In genomic region chr14:102063808-102064429, GRCh38 we compare ENCODE assay signal across 11 cellular contexts. TPM values are rescaled to one million over a fixed set of nuclear protein-coding genes. Genes with fewer than 3 reads are reported as not detected.
DNase-seq lines count a peak whose midpoint lies in the region; ATAC-seq, FAIRE-seq and TF ChIP-seq lines count a peak whose summit lies in the region.
"Had no signal": no experiment of that assay in that cellular context is flagged by ENCODE, and none has a peak within 500 bp of the region (broad histone marks: within the 10 kb centered on the region; RNA-seq: fewer than 3 reads in every experiment).

No MANE protein-coding gene starts in this region.

- peaks cover 13% of the 10 kb centered on the region for H3K4me1 ChIP-seq in HepG2 (ENCODE audit: insufficient read depth, low read length)
- H3K4me1 ChIP-seq in smooth muscle cell (ENCODE audit: low read depth): peaks cover 6% of the 10 kb centered on the region

- H4K20me1 ChIP-seq in HepG2 (ENCODE audit: insufficient read depth, low read length): no peaks in the 10 kb centered on the region
- no peaks in the 10 kb centered on the region for H4K20me1 ChIP-seq in smooth muscle cell (ENCODE audit: low read depth)

- FAIRE-seq in HepG2 (lab: Jason Lieb, UNC): peak; percentile 36

- POLR2A ChIA-PET in HepG2 (lab: Yijun Ruan, JAX): interaction anchor here (1.2 to 2.3 kb wide), 2 partner anchors 15 to 33 kb away, joined by 4 to 9 read pairs; no protein-coding TSS in a partner anchor

- no peak for TF ChIP-seq CTCF in WERI-Rb-1 (IDR thresholded peaks at IDR 0.05; ENCODE audit: low read depth, low read length)
- no peak for TF ChIP-seq CTCF in HepG2 (CRISPR knock-in tag; IDR thresholded peaks at IDR 0.05)
- TF ChIP-seq CTCF in smooth muscle cell (IDR thresholded peaks at IDR 0.05; ENCODE audit: borderline replicate concordance, insufficient read depth, poor library complexity, severe bottlenecking): no peak

- H3K27me3 ChIP-seq in H7 (ENCODE audit: control insufficient read depth, insufficient read depth, low read length) (no peaks in the 10 kb centered on the region), WERI-Rb-1 (ENCODE audit: insufficient read depth, low read depth, severe bottlenecking) (no peaks in the 10 kb centered on the region), HepG2 (ENCODE audit: control insufficient read depth in 1 of 2, insufficient read depth in 2 of 2, low read length in 2 of 2) (peaks cover 2 to 3% of the 10 kb centered on the region in 2 experiments; a peak in 3 of 5 replicates), smooth muscle cell (ENCODE audit: low read depth) (no peaks in the 10 kb centered on the region)

- WGBS in HepG2 (ENCODE audit: low lambda C conversion rate): 2% methylated on average over 12 of the region's 14 CpGs
- WGBS in smooth muscle cell (ENCODE audit: low lambda C conversion rate): 79% methylated on average over 14 of the region's 14 CpGs

- H3K36me3 ChIP-seq in H7 (replicated peaks; ENCODE audit: control insufficient read depth, insufficient read depth, low read length): no peaks in the 10 kb centered on the region
- no peaks in the 10 kb centered on the region for H3K36me3 ChIP-seq in WERI-Rb-1
- no peaks in the 10 kb centered on the region for H3K36me3 ChIP-seq in HepG2 (replicated peaks in 1 of 2; ENCODE audit: control insufficient read depth in 1 of 2, insufficient read depth in 2 of 2, low read length in 2 of 2)
- no peaks in the 10 kb centered on the region for H3K36me3 ChIP-seq in smooth muscle cell (ENCODE audit: low read depth)

- H3K27ac ChIP-seq in WERI-Rb-1: peak overlapping the region; percentile 72
- H3K27ac ChIP-seq in HepG2 (ENCODE audit: extremely low read length, insufficient read depth, low read length): no peak overlapping the region
- no peak overlapping the region for H3K27ac ChIP-seq in smooth muscle cell (ENCODE audit: low read depth)
- H3K27ac ChIP-seq: HL-60, KMS-11 had no signal

- H3K4me3 ChIP-seq in H7 (ENCODE audit: insufficient read depth, low read depth, low read length) (no peak overlapping the region), WERI-Rb-1 (ENCODE audit: low read depth, low read length) (peak overlapping the region; percentile 43), HepG2 (replicated peaks in 1 of 3; ENCODE audit: insufficient read depth in 1 of 3, low read depth in 2 of 3, low read length in 3 of 3) (peak overlapping the region; percentile 22 to 68 (median 47)), smooth muscle cell (no peak overlapping the region)
- H3K4me3 ChIP-seq: GM12878 had no signal

- ATAC-seq in HepG2: peak; percentile 53
- ATAC-seq in HG03439 (IDR thresholded peaks at IDR 0.05; ENCODE audit: unreplicated experiment): no peak

- H3K9me3 ChIP-seq in WERI-Rb-1 (ENCODE audit: severe bottlenecking) (no peaks in the 10 kb centered on the region), HepG2 (ENCODE audit: low read length) (no peaks in the 10 kb centered on the region), smooth muscle cell (replicated peaks; ENCODE audit: low read depth) (no peaks in the 10 kb centered on the region)

- no peak for TF ChIP-seq POLR2A in HepG2 (IDR thresholded peaks at IDR 0.05; ENCODE audit: insufficient read depth in 1 of 2, low read depth in 2 of 2, low read length in 2 of 2)

- H3K9ac ChIP-seq in HepG2 (ENCODE audit: insufficient read depth, low read depth, low read length): peak overlapping the region; percentile 41
- H3K9ac ChIP-seq in smooth muscle cell (ENCODE audit: low read depth): no peak overlapping the region
- H3K9ac ChIP-seq: KMS-11 had no signal

- no peak for TF ChIP-seq RAD21 in HepG2 (CRISPR knock-in tag; IDR thresholded peaks at IDR 0.05)

- H2AFZ ChIP-seq in HepG2 (ENCODE audit: low read length) (peak overlapping the region; percentile 10), smooth muscle cell (ENCODE audit: low read depth) (peak overlapping the region; percentile 65)

- H3K79me2 ChIP-seq in HepG2 (ENCODE audit: insufficient read depth, low read length) (no peaks in the 10 kb centered on the region), smooth muscle cell (ENCODE audit: low read depth) (no peaks in the 10 kb centered on the region)

- in situ Hi-C loops in HepG2 (cut with HindIII; ENCODE audit: extremely low pct_ligation_motif_present, low pct_unique_long_range_greater_than_20kb): loop anchor here (5.0 kb wide), 1 partner anchor 33 kb away; no protein-coding TSS in a partner anchor

- BruUV-seq in HepG2 (replicated peaks; lab: Mats Ljungman, UMichigan): no TSS peak

- peak overlapping the region; percentile 93 for H3K4me2 ChIP-seq in HepG2 (ENCODE audit: low read depth, low read length)
- H3K4me2 ChIP-seq in smooth muscle cell: peak overlapping the region; percentile 29
- H3K4me2 ChIP-seq: KMS-11 had no signal

- DNase-seq in H7 (peak; percentile 46), WERI-Rb-1 (peak; percentile 25), HepG2 (ENCODE audit: low spot score) (no peak), smooth muscle cell (lab: John Stamatoyannopoulos, UW; ENCODE audit: unreplicated experiment) (no peak), Kasumi-1 (lab: John Stamatoyannopoulos, UW) (no peak), NCI-H1417 treated with DMSO at 0.1 percent for 48 hours (lab: John Stamatoyannopoulos, UW) (no peak), NCI-H2171 treated with DMSO at 0.1 percent for 48 hours (lab: John Stamatoyannopoulos, UW) (no peak)

- CTCF ChIA-PET in HepG2 (lab: Yijun Ruan, JAX; ENCODE audit: low intra/inter-chr PET ratio, low total read pairs): interaction anchor here (2.7 kb wide), 1 partner anchor 32 kb away, joined by 22 read pairs; no protein-coding TSS in a partner anchor

- TF ChIP-seq EP300 in HepG2 (IDR thresholded peaks at IDR 0.05; ENCODE audit: low read depth in 2 of 2, low read length in 2 of 2) (no peak), HepG2 (CRISPR knock-in tag; IDR thresholded peaks at IDR 0.05; ENCODE audit: borderline replicate concordance) (no peak)

- intact Hi-C loops in HepG2 (cut with micrococcal nuclease; ENCODE audit: unreplicated experiment): loop anchor here (1.0 kb wide), 1 partner anchor 32 kb away; no protein-coding TSS in a partner anchor

- H3F3A ChIP-seq in smooth muscle cell (ENCODE audit: low read depth): no peaks in the 10 kb centered on the region

TF ChIP-seq in HepG2, 621 proteins besides CTCF, POLR2A, EP300 and RAD21 (continues in another document):
- TF ChIP-seq ZNF747 (CRISPR knock-in tag; IDR thresholded peaks at IDR 0.05; ENCODE audit: borderline replicate concordance): 0 out of 2 replicates have a peak, but pooled peaks have one; percentile 27
- peak; percentile 4 for TF ChIP-seq HNRNPLL (IDR thresholded peaks at IDR 0.05; ENCODE audit: low read depth, low read length, poor library complexity, severe bottlenecking)
- no peak for TF ChIP-seq ZNF10 (CRISPR knock-in tag; IDR thresholded peaks at IDR 0.05; ENCODE audit: borderline replicate concordance, low read depth)
- TF ChIP-seq ESRRA (CRISPR knock-in tag; IDR thresholded peaks at IDR 0.05; ENCODE audit: low read depth): peak; percentile 31; the same call in 1 of the 2 replicates

RNA-seq across cellular contexts. Expression of gene HSP90AA1, which starts 22.9 kb away (rescaled TPM):
- 183 and 254 TPM in 2 replicates for total RNA-seq in H7 (2014; rRNA removed; shearing (Covaris generic))
- total RNA-seq in HepG2 (2016; rRNA removed; fragmentation: Illumina TruSeq; extraction: Trizol) (636 and 1,509 TPM in 2 replicates), smooth muscle cell (436 and 568 TPM in 2 replicates)
- total RNA-seq in HepG2 (2016; cell fraction: cytosol; rRNA removed; fragmentation: Illumina TruSeq; extraction: Trizol; ENCODE audit: low read depth): 68.9 and 73.7 TPM in 2 replicates
- 651 and 1,441 TPM in 2 replicates for total RNA-seq in HepG2 (2016; cell fraction: insoluble cytoplasmic fraction; rRNA removed; fragmentation: Illumina TruSeq; extraction: Trizol)
- 133 and 157 TPM in 2 replicates for total RNA-seq in HepG2 (2016; cell fraction: membrane; rRNA removed; fragmentation: Illumina TruSeq; extraction: Trizol)
- total RNA-seq in HepG2 (2016; cell fraction: nucleus; rRNA removed; fragmentation: Illumina TruSeq; extraction: Trizol): 507 and 548 TPM in 2 replicates
- polyA plus RNA-seq in HepG2 (2011; rRNA removed) (205 and 262 TPM in 2 replicates), smooth muscle cell (353 and 446 TPM in 2 replicates)
- polyA plus RNA-seq in HepG2 (2011; cell fraction: cytosol; rRNA removed): 127 and 221 TPM in 2 replicates
- polyA plus RNA-seq in HepG2 (2011; cell fraction: nucleus; rRNA removed): 46.7 and 79.9 TPM in 2 replicates
- polyA plus RNA-seq in HepG2 (2012): 319 and 504 TPM in 2 replicates
- polyA plus RNA-seq in HepG2 (2016; cell fraction: cytosol; fragmentation: Illumina TruSeq; extraction: Trizol; ENCODE audit: low read depth): 49.1 and 55.8 TPM in 2 replicates
- polyA plus RNA-seq in HepG2 (2016; cell fraction: insoluble cytoplasmic fraction; fragmentation: Illumina TruSeq; extraction: Trizol; ENCODE audit: low read depth): 1,691 and 1,814 TPM in 2 replicates
- polyA plus RNA-seq in HepG2 (2016; cell fraction: membrane; fragmentation: Illumina TruSeq; extraction: Trizol; ENCODE audit: low read depth): 108 and 125 TPM in 2 replicates
- 669 and 675 TPM in 2 replicates for polyA plus RNA-seq in HepG2 (2016; cell fraction: nucleus; fragmentation: Illumina TruSeq; extraction: Trizol; ENCODE audit: insufficient read depth, low read depth)
- 117 and 458 TPM in 2 replicates for polyA minus RNA-seq in HepG2 (2011; rRNA and poly(A)+ RNA removed; ENCODE audit: low replicate concordance)
- 494 and 532 TPM in 2 replicates for polyA minus RNA-seq in HepG2 (2011; cell fraction: cytosol; rRNA and poly(A)+ RNA removed)
- 134 and 221 TPM in 2 replicates for polyA minus RNA-seq in HepG2 (2011; cell fraction: nucleus; rRNA and poly(A)+ RNA removed)

Comparison
In these comparisons a context has a peak if more than half of its experiments do, and no peak if none do; other contexts are left out.
1. DNase-seq: peak in H7 (single experiment) and WERI-Rb-1 (single experiment); none in HepG2 (single experiment), smooth muscle cell (single experiment), Kasumi-1 (0 of 2), NCI-H1417 treated with DMSO at 0.1 percent for 48 hours (single experiment) and NCI-H2171 treated with DMSO at 0.1 percent for 48 hours (single experiment).
2. H3K4me3 ChIP-seq: peak in WERI-Rb-1 (single experiment) and HepG2 (3 of 3); none in H7 (single experiment) and smooth muscle cell (single experiment).